10 cellular contexts compared by ENCODE assay signal in the genomic region with DNA sequence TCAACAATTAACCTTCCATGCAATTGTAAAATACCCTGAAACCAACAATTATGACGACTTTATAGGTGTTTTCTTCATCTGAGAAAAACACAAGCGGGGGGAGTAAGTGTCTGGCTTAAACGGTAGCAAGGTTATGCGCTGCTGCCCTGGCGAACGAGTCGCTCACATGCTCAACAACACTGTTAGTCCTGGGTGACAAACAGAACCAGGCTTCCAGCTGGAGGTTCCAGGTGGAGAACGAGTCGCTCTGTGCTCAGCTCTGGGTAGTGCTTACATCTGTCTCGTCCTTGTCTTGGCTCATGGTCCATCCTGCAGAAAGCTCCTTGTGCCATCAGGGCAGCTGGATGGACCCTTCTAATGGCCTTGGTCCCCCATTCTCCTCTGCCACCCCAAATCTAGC.
"Had no signal": no experiment of that assay in that cellular context is flagged by ENCODE, and none has a peak within 500 bp of the region (broad histone marks: within the 10 kb centered on the region; RNA-seq: fewer than 3 reads in every experiment).

No MANE protein-coding gene starts in this region.

- H3K9me3 Mint-ChIP-seq: GM23338, HFFc6, IgD-negative memory B cell had no signal

- DNase-seq: H7, HFFc6, KBM-7 had no signal

- H3K4me2 ChIP-seq: GM23338, KMS-11 had no signal

- H3K27ac ChIP-seq: HL-60, KMS-11 had no signal

- H3K9ac ChIP-seq: KMS-11 had no signal

- H3K36me3 ChIP-seq: HAP-1 had no signal

- H3K4me3 Mint-ChIP-seq: GM23338, HFFc6, IgD-negative memory B cell had no signal

- ATAC-seq: GM23338, HCT116, HepG2 had no signal

- H3K27ac Mint-ChIP-seq: HFFc6, IgD-negative memory B cell had no signal

- H3K9me3 ChIP-seq: HAP-1 had no signal

- H3K4me3 ChIP-seq: GM23338, HAP-1 had no signal

- H2AFZ ChIP-seq: GM23338 had no signal
